ENCODE assay signal across 8 cellular contexts in genomic region chr20:45138451-45139300, GRCh38. TPM values are rescaled to one million over a fixed set of nuclear protein-coding genes. Genes with fewer than 3 reads are reported as not detected.
DNase-seq lines count a peak whose midpoint lies in the region; ATAC-seq and TF ChIP-seq lines count a peak whose summit lies in the region.

No MANE protein-coding gene starts in this region.

- H3K27me3 Mint-ChIP-seq in activated CD4-positive, alpha-beta memory T cell treated with anti-CD3 and anti-CD28 coated beads, Interleukin-2, amount 10 ng/mL, durations not matched to agents 7 days and 5 days, result peaks cover 7% of the 10 kb centered on the region

- peak; percentile 46 for DNase-seq in GM10248 (ENCODE audit: extremely low spot score)
- peak; percentile 70 for DNase-seq in NAMALWA (ENCODE audit: low spot score)
- DNase-seq in activated CD4-positive, alpha-beta memory T cell treated with anti-CD3 and anti-CD28 coated beads, Interleukin-2, amount 10 ng/mL, durations not matched to agents 7 days and 5 days, result peak; percentile 76
- DNase-seq in omental fat pad (ENCODE audit: low spot score), result peak; percentile 35
- DNase-seq in occipital lobe (lab: John Stamatoyannopoulos, UW), result no peak

- TF ChIP-seq CTCF in GM10248 (IDR thresholded peaks at IDR 0.05; ENCODE audit: control extremely low read depth, extremely low read depth, low read depth, missing control alignments) (peak; percentile 50), omental fat pad (IDR thresholded peaks at IDR 0.05) (peak in 1 of 3 donors; percentile 16)

- H3K4me1 Mint-ChIP-seq in activated CD4-positive, alpha-beta memory T cell treated with anti-CD3 and anti-CD28 coated beads, Interleukin-2, amount 10 ng/mL, durations not matched to agents 7 days and 5 days, result no peaks in the 10 kb centered on the region

- no peak overlapping the region for H3K27ac Mint-ChIP-seq in activated CD4-positive, alpha-beta memory T cell treated with anti-CD3 and anti-CD28 coated beads, Interleukin-2, amount 10 ng/mL, durations not matched to agents 7 days and 5 days

- CTCF ChIA-PET in GM10248 (lab: Yijun Ruan, JAX), result interaction anchor here (0.6 to 3.1 kb wide), 12 partner anchors 7 to 163 kb away, joined by 3 to 24 read pairs (median 4); no protein-coding TSS in a partner anchor
- CTCF ChIA-PET in activated CD4-positive, alpha-beta memory T cell treated with anti-CD3 and anti-CD28 coated beads, Interleukin-2, amount 10 ng/mL, durations not matched to agents 7 days and 5 days (lab: Charles Lee), result interaction anchor here (0.7 to 2.3 kb wide), 13 partner anchors 8 to 632 kb away, joined by 3 to 17 read pairs (median 4); no protein-coding TSS in a partner anchor

- no peaks in the 10 kb centered on the region for H3K9me3 Mint-ChIP-seq in activated CD4-positive, alpha-beta memory T cell treated with anti-CD3 and anti-CD28 coated beads, Interleukin-2, amount 10 ng/mL, durations not matched to agents 7 days and 5 days

- no peak overlapping the region for H3K4me3 Mint-ChIP-seq in activated CD4-positive, alpha-beta memory T cell treated with anti-CD3 and anti-CD28 coated beads, Interleukin-2, amount 10 ng/mL, durations not matched to agents 7 days and 5 days

- no peaks in the 10 kb centered on the region for H3K36me3 Mint-ChIP-seq in activated CD4-positive, alpha-beta memory T cell treated with anti-CD3 and anti-CD28 coated beads, Interleukin-2, amount 10 ng/mL, durations not matched to agents 7 days and 5 days (ENCODE audit: low read depth)

- POLR2A ChIA-PET in GM10248 (lab: Yijun Ruan, JAX), result no interaction called here
- POLR2A ChIA-PET in activated CD4-positive, alpha-beta memory T cell treated with anti-CD3 and anti-CD28 coated beads, Interleukin-2, amount 10 ng/mL, durations not matched to agents 7 days and 5 days (lab: Charles Lee), result interaction anchor here (1.3 kb wide), 1 partner anchor 41 kb away, joined by 4 read pairs; no protein-coding TSS in a partner anchor

- ATAC-seq in esophagus mucosa (peak; percentile 94), omental fat pad (ENCODE audit: low FRiP score) (no peak), GM18520 (IDR thresholded peaks at IDR 0.05; ENCODE audit: unreplicated experiment) (no peak), GM18517 (IDR thresholded peaks at IDR 0.05; ENCODE audit: unreplicated experiment) (no peak)

RNA-seq across cellular contexts. Expression of gene WFDC12, which starts 14.4 kb away (rescaled TPM):
- not detected for total RNA-seq in activated CD4-positive, alpha-beta memory T cell treated with anti-CD3 and anti-CD28 coated beads, Interleukin-2, amount 10 ng/mL, durations not matched to agents 7 days and 5 days
- total RNA-seq in esophagus mucosa (5.1 TPM), omental fat pad (not detected), occipital lobe (not detected)

RNA-seq across cellular contexts. Expression of gene WFDC5, which starts 23.7 kb away (rescaled TPM):
- total RNA-seq in activated CD4-positive, alpha-beta memory T cell treated with anti-CD3 and anti-CD28 coated beads, Interleukin-2, amount 10 ng/mL, durations not matched to agents 7 days and 5 days, result under 1 TPM; 0.63 to 0.73 TPM
- total RNA-seq in esophagus mucosa (4.3 TPM), omental fat pad (not detected), occipital lobe (not detected)

RNA-seq across cellular contexts. Expression of gene PI3, which starts 36.0 kb away (rescaled TPM):
- total RNA-seq in activated CD4-positive, alpha-beta memory T cell treated with anti-CD3 and anti-CD28 coated beads, Interleukin-2, amount 10 ng/mL, durations not matched to agents 7 days and 5 days, result not detected
- 1,694 TPM for total RNA-seq in esophagus mucosa
- 1 to 10 TPM in 3 of 4 donors, not detected in 1; 1.1 to 6.7 (median 4.3) TPM for total RNA-seq in omental fat pad
- not detected for total RNA-seq in occipital lobe

RNA-seq across cellular contexts. Expression of gene KCNS1, which starts 37.7 kb away (rescaled TPM):
- total RNA-seq in activated CD4-positive, alpha-beta memory T cell treated with anti-CD3 and anti-CD28 coated beads, Interleukin-2, amount 10 ng/mL, durations not matched to agents 7 days and 5 days, result under 1 TPM; 0.13 TPM
- total RNA-seq in esophagus mucosa (0.40 TPM), omental fat pad (under 1 TPM in 3 of 4 donors, not detected in 1; 0.47 to 0.60 (median 0.56) TPM), occipital lobe (2.7 TPM)

Comparison
In these comparisons a context has a peak if more than half of its experiments do, and no peak if none do; other contexts are left out.
1. RNA of gene PI3, which starts 36.0 kb away (total RNA-seq): 1,694 TPM in esophagus mucosa (single experiment); 1.1 to 6.7 TPM in omental fat pad, not detected in activated CD4-positive, alpha-beta memory T cell treated with anti-CD3 and anti-CD28 coated beads, Interleukin-2, amount 10 ng/mL, durations not matched to agents 7 days and 5 days and not detected in occipital lobe (single experiment); every median in the first group is over 100 times any median in the second.